ENCODE assay signal across 8 cellular contexts in the genomic region with DNA sequence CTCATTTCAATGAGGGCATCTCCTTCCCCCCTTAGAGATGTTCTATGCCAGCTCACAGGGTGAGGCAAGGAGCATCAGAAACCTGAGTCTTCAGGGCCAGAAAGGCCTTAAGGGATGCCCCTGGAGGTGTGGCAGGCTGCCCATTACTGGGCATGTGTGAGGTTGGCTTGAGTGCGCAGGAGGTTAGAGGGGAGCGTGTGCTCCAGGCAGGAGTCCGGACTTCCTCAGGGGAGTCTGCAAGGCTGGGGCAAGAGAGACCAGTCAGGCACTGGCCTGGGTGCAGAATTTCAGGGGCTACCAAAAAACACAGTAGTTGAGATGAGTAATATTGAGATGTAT. TPM values are rescaled to one million over a fixed set of nuclear protein-coding genes. Genes with fewer than 3 reads are reported as not detected.
DNase-seq lines count a peak whose midpoint lies in the region; ATAC-seq and TF ChIP-seq lines count a peak whose summit lies in the region.

No MANE protein-coding gene starts in this region.

- H3K27ac ChIP-seq in right cardiac atrium (ENCODE audit: low read length) (no peak overlapping the region), spleen (peak overlapping the region in 5 of 8 donors; percentile 75 to 88 (median 77))

- TF ChIP-seq CTCF in WI38 (IDR thresholded peaks at IDR 0.05; ENCODE audit: low read depth, low read length) (no peak), spleen (IDR thresholded peaks at IDR 0.05 in 8 of 11, conservative IDR thresholded peaks at IDR 0.05 in 3 of 11) (no peak)

- ATAC-seq in right cardiac atrium (no peak), GM19395 (IDR thresholded peaks at IDR 0.05; ENCODE audit: unreplicated experiment) (no peak)

- H3K4me1 ChIP-seq in right cardiac atrium (ENCODE audit: control insufficient read depth, insufficient read depth, low read length), result peaks cover 17% of the 10 kb centered on the region
- peaks cover 12 to 81% (median 48%) of the 10 kb centered on the region in 6 donors for H3K4me1 ChIP-seq in spleen

- no peaks in the 10 kb centered on the region for H3K9me3 ChIP-seq in right cardiac atrium (ENCODE audit: control insufficient read depth, low read length)
- no peaks in the 10 kb centered on the region for H3K9me3 ChIP-seq in spleen

- no peaks in the 10 kb centered on the region for H3K27me3 ChIP-seq in right cardiac atrium (ENCODE audit: control insufficient read depth, insufficient read depth)
- H3K27me3 ChIP-seq in spleen (replicated peaks in 1 of 7), result peaks cover 0 to 73% (median 17%) of the 10 kb centered on the region in 7 donors

- 59% methylated on average over 3 of the region's 3 CpGs for WGBS in right cardiac atrium
- 76 to 91% (median 84%) methylated on average over 3 of the region's 3 CpGs for WGBS in spleen, 5 donors

- H3K4me3 ChIP-seq in WI38 (ENCODE audit: low read depth, low read length), result peak overlapping the region; percentile 71
- peak overlapping the region; percentile 57 for H3K4me3 ChIP-seq in right cardiac atrium (ENCODE audit: low read length)
- H3K4me3 ChIP-seq in spleen, result peak overlapping the region in 6 of 8 donors; percentile 54 to 85 (median 56)

- intact Hi-C loops in right cardiac atrium (cut with DNase I), result no loop called here
- intact Hi-C loops in spleen (cut with DNase I; ENCODE audit: low total_unique reads), result no loop called here

- no peak for TF ChIP-seq POLR2A in spleen (IDR thresholded peaks at IDR 0.05)

- H3K36me3 ChIP-seq in spleen, result no peaks in the 10 kb centered on the region

- DNase-seq in DMS79 (lab: John Stamatoyannopoulos, UW) (peak; percentile 4), DMS79 treated with DMSO at 0.1 percent for 48 hours (lab: John Stamatoyannopoulos, UW) (no peak), right cardiac atrium (peak in 1 of 3 donors; percentile 50), spleen (peak; percentile 51), LoVo (ENCODE audit: low spot score) (no peak), germinal center (ENCODE audit: low spot score) (no peak)

RNA-seq across cellular contexts. Expression of a gene that starts 1.9 kb away (rescaled TPM):
- 10 to 100 TPM; 17.4 to 41.0 (median 18.6) TPM for total RNA-seq in right cardiac atrium
- polyA plus RNA-seq in right cardiac atrium, result 29.8 TPM
- 1 to 10 TPM; 3.3 to 9.4 (median 6.4) TPM for total RNA-seq in spleen
- 10 to 100 TPM in 1 of 3 donors, 1 to 10 TPM in 2; 7.9 to 11.3 (median 9.4) TPM for polyA plus RNA-seq in spleen

RNA-seq across cellular contexts. Expression of a gene that starts 54.8 kb away (rescaled TPM):
- total RNA-seq in right cardiac atrium (not detected), spleen (not detected)
- polyA plus RNA-seq in right cardiac atrium (not detected), spleen (not detected)

Comparison
In these comparisons a context has a peak if more than half of its experiments do, and no peak if none do; other contexts are left out.
1. DNase-seq: peak in DMS79 (single experiment) and spleen (single experiment); none in DMS79 treated with DMSO at 0.1 percent for 48 hours (single experiment), LoVo (single experiment) and germinal center (single experiment).
2. Peak in every context shown above with its lines, with median percentiles within 50 percentile points of each other: H3K4me3 ChIP-seq.